Comparison of ENCODE assay signal across 8 cellular contexts in the genomic region with DNA sequence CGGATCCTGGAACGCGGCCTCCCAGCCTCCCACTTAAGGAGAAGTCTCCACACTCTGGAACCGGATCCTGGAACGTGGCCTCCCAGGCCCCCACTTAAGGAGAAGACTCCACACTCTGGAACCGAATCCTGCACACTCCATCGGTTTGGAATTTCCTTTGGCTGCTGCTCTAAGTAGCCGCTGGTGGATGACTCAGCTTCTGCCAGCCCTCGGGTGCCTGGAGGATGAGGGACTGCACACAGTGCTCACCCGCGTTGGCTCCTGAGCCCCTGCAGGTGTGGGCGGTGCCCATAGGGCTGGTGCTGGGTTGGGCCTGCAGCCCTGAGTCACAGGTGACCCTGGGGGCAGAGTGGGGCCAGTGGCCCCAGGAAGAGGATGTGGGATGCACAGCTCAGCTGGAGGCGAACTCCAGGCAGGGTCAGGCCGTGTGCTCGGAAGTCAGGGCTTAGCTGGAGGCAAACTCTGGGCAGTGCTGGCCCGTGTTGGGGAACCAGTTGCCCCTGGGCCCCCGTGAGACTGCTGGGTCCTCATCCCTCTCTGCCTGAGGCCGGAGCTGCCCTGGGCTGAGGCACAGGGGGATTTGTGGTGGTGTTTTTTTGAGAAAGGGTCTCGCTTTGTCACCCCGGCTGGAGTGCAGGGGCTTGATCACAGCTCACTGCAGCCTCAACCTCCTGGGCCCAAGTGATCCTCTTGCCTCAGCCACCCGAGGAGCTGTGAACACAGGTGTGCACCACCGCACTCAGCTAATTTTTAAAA. TPM values are rescaled to one million over a fixed set of nuclear protein-coding genes. Genes with fewer than 3 reads are reported as not detected.
DNase-seq lines count a peak whose midpoint lies in the region; FAIRE-seq and TF ChIP-seq lines count a peak whose summit lies in the region.

No MANE protein-coding gene starts in this region.

- H3K36me3 Mint-ChIP-seq in activated CD4-positive, alpha-beta T cell treated with anti-CD3 and anti-CD28 coated beads, Interleukin-2, amount 10 ng/mL, durations not matched to agents 7 days and 5 days (ENCODE audit: low read depth), result no peaks in the 10 kb centered on the region

- FAIRE-seq in GM12891 (lab: Jason Lieb, UNC), result no peak

- H3K4ac ChIP-seq in mesendoderm (ENCODE audit: low read depth, low read length), result no peak overlapping the region

- no peak overlapping the region for H2BK120ac ChIP-seq in mesendoderm (ENCODE audit: low read depth, low read length)

- H3K9ac ChIP-seq in mesendoderm (ENCODE audit: low read length) (no peak overlapping the region), Karpas-422 (ENCODE audit: low read length) (no peak overlapping the region)

- no peak overlapping the region for H2AK5ac ChIP-seq in mesendoderm (ENCODE audit: low read length)

- H3K4me1 ChIP-seq in ACC112 (ENCODE audit: control insufficient read depth, insufficient read depth, low read length, unreplicated experiment) (peaks cover 44% of the 10 kb centered on the region), mesendoderm (ENCODE audit: control insufficient read depth, low read depth, low read length) (no peaks in the 10 kb centered on the region), Karpas-422 (ENCODE audit: low read length) (no peaks in the 10 kb centered on the region)

- H3K4me3 ChIP-seq in ACC112 (ENCODE audit: low read depth, low read length), result no peak overlapping the region
- H3K4me3 ChIP-seq in mesendoderm (ENCODE audit: low read length), result no peak overlapping the region
- no peak overlapping the region for H3K4me3 ChIP-seq in Karpas-422 (ENCODE audit: low read length)

- CTCF ChIA-PET in activated CD4-positive, alpha-beta T cell treated with anti-CD3 and anti-CD28 coated beads, Interleukin-2, amount 10 ng/mL, durations not matched to agents 7 days and 5 days (lab: Charles Lee), result interaction anchor here (0.5 to 1.0 kb wide), 2 partner anchors 9 to 30 kb away, joined by 3 to 5 read pairs; no protein-coding TSS in a partner anchor

- no peak overlapping the region for H3K23ac ChIP-seq in mesendoderm (ENCODE audit: low read length)

- H3K9me2 ChIP-seq in Karpas-422 (replicated peaks; ENCODE audit: insufficient read depth, low read length), result no peaks in the 10 kb centered on the region

- H3K9me3 ChIP-seq in Karpas-422 (ENCODE audit: low read length), result no peaks in the 10 kb centered on the region

- H2BK5ac ChIP-seq in mesendoderm (ENCODE audit: low read length), result no peak overlapping the region

- H2AFZ ChIP-seq in ACC112 (ENCODE audit: low read length, unreplicated experiment) (no peak overlapping the region), Karpas-422 (ENCODE audit: low read length) (no peak overlapping the region)

- H4K5ac ChIP-seq in mesendoderm (ENCODE audit: low read length), result no peak overlapping the region

- H3K9me3 Mint-ChIP-seq in activated CD4-positive, alpha-beta T cell treated with anti-CD3 and anti-CD28 coated beads, Interleukin-2, amount 10 ng/mL, durations not matched to agents 7 days and 5 days, result no peaks in the 10 kb centered on the region

- no CpG with 5 or more reads among the region's 22 CpGs for WGBS in mesendoderm (ENCODE audit: extremely low coverage, insufficient coverage, low lambda C conversion rate)

- H3K27me3 ChIP-seq in ACC112 (ENCODE audit: insufficient read depth, low read length) (no peaks in the 10 kb centered on the region), mesendoderm (ENCODE audit: insufficient read depth, low read length, poor library complexity) (no peaks in the 10 kb centered on the region), Karpas-422 (ENCODE audit: low read length) (no peaks in the 10 kb centered on the region)

- H4K20me1 ChIP-seq in Karpas-422 (ENCODE audit: insufficient read depth, low read depth, low read length), result no peaks in the 10 kb centered on the region

- H3K36me3 ChIP-seq in ACC112 (ENCODE audit: insufficient read depth, low read length), result peaks cover 3% of the 10 kb centered on the region; the same call in 1 of the 2 replicates
- peaks cover 1% of the 10 kb centered on the region for H3K36me3 ChIP-seq in mesendoderm (ENCODE audit: control insufficient read depth, insufficient read depth, low read length)
- no peaks in the 10 kb centered on the region for H3K36me3 ChIP-seq in Karpas-422 (ENCODE audit: insufficient read depth, low read length)

- H3K27me3 Mint-ChIP-seq in activated CD4-positive, alpha-beta T cell treated with anti-CD3 and anti-CD28 coated beads, Interleukin-2, amount 10 ng/mL, durations not matched to agents 7 days and 5 days, result no peaks in the 10 kb centered on the region

- POLR2A ChIA-PET in activated CD4-positive, alpha-beta T cell treated with anti-CD3 and anti-CD28 coated beads, Interleukin-2, amount 10 ng/mL, durations not matched to agents 7 days and 5 days (lab: Charles Lee), result no interaction called here

- peaks cover 3% of the 10 kb centered on the region for H3K4me1 Mint-ChIP-seq in activated CD4-positive, alpha-beta T cell treated with anti-CD3 and anti-CD28 coated beads, Interleukin-2, amount 10 ng/mL, durations not matched to agents 7 days and 5 days

- H3K27ac ChIP-seq in ACC112 (ENCODE audit: low read depth, low read length) (peak overlapping the region; percentile 81), mesendoderm (ENCODE audit: low read depth, low read length) (no peak overlapping the region), Karpas-422 (ENCODE audit: low read length) (no peak overlapping the region)

- H3K56ac ChIP-seq in mesendoderm (ENCODE audit: low read length), result no peak overlapping the region

- no peaks in the 10 kb centered on the region for H3K79me2 ChIP-seq in ACC112 (ENCODE audit: control insufficient read depth, insufficient read depth, low read length, unreplicated experiment)
- H3K79me2 ChIP-seq in mesendoderm (ENCODE audit: control insufficient read depth, insufficient read depth, low read length), result no peaks in the 10 kb centered on the region
- H3K79me2 ChIP-seq in Karpas-422 (ENCODE audit: low read length), result no peaks in the 10 kb centered on the region

- no peaks in the 10 kb centered on the region for H3K79me1 ChIP-seq in mesendoderm (ENCODE audit: low read length)

- DNase-seq in M059J (ENCODE audit: low read depth), result peak; percentile 100
- peak; percentile 96 for DNase-seq in dedifferentiated amniotic fluid mesenchymal stem cell (ENCODE audit: extremely low spot score)
- peak; percentile 67 for DNase-seq in mesendoderm
- DNase-seq in GM12891 (ENCODE audit: insufficient read length, low spot score), result no peak
- no peak for DNase-seq in activated CD4-positive, alpha-beta T cell treated with anti-CD3 and anti-CD28 coated beads, Interleukin-2, amount 10 ng/mL, durations not matched to agents 7 days and 5 days
- DNase-seq in Karpas-422, result no peak
- no peak for DNase-seq in NCI-H1105 treated with DMSO at 0.1 percent for 48 hours (lab: John Stamatoyannopoulos, UW)

- H3K27ac Mint-ChIP-seq in activated CD4-positive, alpha-beta T cell treated with anti-CD3 and anti-CD28 coated beads, Interleukin-2, amount 10 ng/mL, durations not matched to agents 7 days and 5 days, result no peak overlapping the region

- H3K18ac ChIP-seq in mesendoderm (ENCODE audit: low read length), result no peak overlapping the region

- no peak for TF ChIP-seq POLR2A in GM12891 (IDR thresholded peaks at IDR 0.05; ENCODE audit: low read depth, low read length)

- no peak overlapping the region for H3K4me3 Mint-ChIP-seq in activated CD4-positive, alpha-beta T cell treated with anti-CD3 and anti-CD28 coated beads, Interleukin-2, amount 10 ng/mL, durations not matched to agents 7 days and 5 days

- no peak overlapping the region for H3K4me2 ChIP-seq in mesendoderm (ENCODE audit: low read length)
- H3K4me2 ChIP-seq in Karpas-422 (ENCODE audit: low read depth, low read length, poor library complexity, severe bottlenecking), result no peak overlapping the region

- no peak overlapping the region for H2BK15ac ChIP-seq in mesendoderm (replicated peaks; ENCODE audit: low read depth)

- H4K8ac ChIP-seq in mesendoderm (ENCODE audit: low read depth, low read length), result no peak overlapping the region

RNA-seq across cellular contexts. Expression of gene TNFRSF6B, which starts 13.9 kb away (rescaled TPM):
- 1.9 TPM in 1 of 2 replicates, not detected in the other for total RNA-seq in M059J (2014; rRNA removed; shearing (Covaris generic))
- polyA plus RNA-seq in mesendoderm (2013, experiment 1 of 2), result 0.69 TPM
- 0.43 TPM for polyA plus RNA-seq in mesendoderm (2013, experiment 2 of 2)
- 0.51 TPM for polyA plus RNA-seq in GM12891 (2012; ENCODE audit: low read depth, missing spikeins)
- 1 to 10 TPM in 1 of 2 experiments, not detected in 1; 1.0 TPM for total RNA-seq in activated CD4-positive, alpha-beta T cell treated with anti-CD3 and anti-CD28 coated beads, Interleukin-2, amount 10 ng/mL, durations not matched to agents 7 days and 5 days
- total RNA-seq in Karpas-422 (2014; rRNA removed; shearing (Covaris generic); ENCODE audit: low replicate concordance), result 2.5 and 4.6 TPM in 2 replicates

RNA-seq across cellular contexts. Expression of gene RTEL1, which starts 24.4 kb away (rescaled TPM):
- total RNA-seq in M059J (2014; rRNA removed; shearing (Covaris generic)), result 4.0 and 9.9 TPM in 2 replicates
- polyA plus RNA-seq in mesendoderm (2013, experiment 1 of 2), result 15.8 TPM
- polyA plus RNA-seq in mesendoderm (2013, experiment 2 of 2), result 14.6 TPM
- 8.8 TPM for polyA plus RNA-seq in GM12891 (2012; ENCODE audit: low read depth, missing spikeins)
- 10 to 100 TPM; 53.3 to 58.9 TPM for total RNA-seq in activated CD4-positive, alpha-beta T cell treated with anti-CD3 and anti-CD28 coated beads, Interleukin-2, amount 10 ng/mL, durations not matched to agents 7 days and 5 days
- 6.4 and 8.3 TPM in 2 replicates for total RNA-seq in Karpas-422 (2014; rRNA removed; shearing (Covaris generic); ENCODE audit: low replicate concordance)

RNA-seq across cellular contexts. Expression of gene ARFRP1, which starts 25.2 kb away (rescaled TPM):
- total RNA-seq in M059J (2014; rRNA removed; shearing (Covaris generic)), result 29.1 and 56.3 TPM in 2 replicates
- polyA plus RNA-seq in mesendoderm (2013, experiment 1 of 2), result 6.7 TPM
- polyA plus RNA-seq in mesendoderm (2013, experiment 2 of 2), result 7.2 TPM
- polyA plus RNA-seq in GM12891 (2012; ENCODE audit: low read depth, missing spikeins), result 26.5 TPM
- total RNA-seq in activated CD4-positive, alpha-beta T cell treated with anti-CD3 and anti-CD28 coated beads, Interleukin-2, amount 10 ng/mL, durations not matched to agents 7 days and 5 days, result 10 to 100 TPM; 52.7 to 64.5 TPM
- total RNA-seq in Karpas-422 (2014; rRNA removed; shearing (Covaris generic); ENCODE audit: low replicate concordance), result 15.1 and 30.2 TPM in 2 replicates

RNA-seq across cellular contexts. Expression of gene ZGPAT, which starts 25.3 kb away (rescaled TPM):
- total RNA-seq in M059J (2014; rRNA removed; shearing (Covaris generic)), result 24.2 and 25.7 TPM in 2 replicates
- polyA plus RNA-seq in mesendoderm (2013, experiment 1 of 2), result 12.3 TPM
- 12.2 TPM for polyA plus RNA-seq in mesendoderm (2013, experiment 2 of 2)
- polyA plus RNA-seq in GM12891 (2012; ENCODE audit: low read depth, missing spikeins), result 17.1 TPM
- 10 to 100 TPM; 37.3 to 43.3 TPM for total RNA-seq in activated CD4-positive, alpha-beta T cell treated with anti-CD3 and anti-CD28 coated beads, Interleukin-2, amount 10 ng/mL, durations not matched to agents 7 days and 5 days
- total RNA-seq in Karpas-422 (2014; rRNA removed; shearing (Covaris generic); ENCODE audit: low replicate concordance), result 12.2 and 33.6 TPM in 2 replicates

RNA-seq across cellular contexts. Expression of gene STMN3, which starts 29.3 kb away (rescaled TPM):
- total RNA-seq in M059J (2014; rRNA removed; shearing (Covaris generic)), result 0.89 and 2.6 TPM in 2 replicates
- polyA plus RNA-seq in mesendoderm (2013, experiment 1 of 2), result 14.8 TPM
- 15.4 TPM for polyA plus RNA-seq in mesendoderm (2013, experiment 2 of 2)
- 1.7 TPM for polyA plus RNA-seq in GM12891 (2012; ENCODE audit: low read depth, missing spikeins)
- total RNA-seq in activated CD4-positive, alpha-beta T cell treated with anti-CD3 and anti-CD28 coated beads, Interleukin-2, amount 10 ng/mL, durations not matched to agents 7 days and 5 days, result 10 to 100 TPM; 49.4 to 54.4 TPM
- 1.4 and 4.1 TPM in 2 replicates for total RNA-seq in Karpas-422 (2014; rRNA removed; shearing (Covaris generic); ENCODE audit: low replicate concordance)

Comparison
In these comparisons a context has a peak if more than half of its experiments do, and no peak if none do; other contexts are left out.
1. DNase-seq: peak in M059J (single experiment), dedifferentiated amniotic fluid mesenchymal stem cell (single experiment) and mesendoderm (single experiment); none in GM12891 (single experiment), activated CD4-positive, alpha-beta T cell treated with anti-CD3 and anti-CD28 coated beads, Interleukin-2, amount 10 ng/mL, durations not matched to agents 7 days and 5 days (single experiment), Karpas-422 (single experiment) and NCI-H1105 treated with DMSO at 0.1 percent for 48 hours (single experiment).